ENCODE assay signal across 18 cellular contexts in genomic region chr2:203741566-203741965, GRCh38. TPM values are rescaled to one million over a fixed set of nuclear protein-coding genes. Genes with fewer than 3 reads are reported as not detected.
DNase-seq lines count a peak whose midpoint lies in the region; ATAC-seq and TF ChIP-seq lines count a peak whose summit lies in the region.
"Had no signal": no experiment of that assay in that cellular context is flagged by ENCODE, and none has a peak within 500 bp of the region (broad histone marks: within the 10 kb centered on the region; RNA-seq: fewer than 3 reads in every experiment).

No MANE protein-coding gene starts in this region.

- H3K27me3 Mint-ChIP-seq in activated naive CD4-positive, alpha-beta T cell treated with anti-CD3 and anti-CD28 coated beads for 36 hours (ENCODE audit: low read depth), result no peaks in the 10 kb centered on the region
- no peaks in the 10 kb centered on the region for H3K27me3 Mint-ChIP-seq in T-cell
- H3K27me3 Mint-ChIP-seq: stimulated activated memory B cell treated with anti-CD40 and anti-IgM and Interleukin-4, amounts not matched to agents 10 μg/mL and 1 μg/mL and 100 μg/mL, for 72 hours had no signal

- TF ChIP-seq CTCF in esophagus muscularis mucosa (IDR thresholded peaks at IDR 0.05), result no peak

- no peak for TF ChIP-seq POLR2A in esophagus muscularis mucosa (IDR thresholded peaks at IDR 0.05; ENCODE audit: low read depth)

- H3K9me3 Mint-ChIP-seq in activated naive CD4-positive, alpha-beta T cell treated with anti-CD3 and anti-CD28 coated beads for 36 hours, result peaks cover 8% of the 10 kb centered on the region
- H3K9me3 Mint-ChIP-seq in T-cell, result peaks cover 3 to 6% (median 5%) of the 10 kb centered on the region in 3 donors
- H3K9me3 Mint-ChIP-seq: activated B cell treated with CpG ODN at 0.5 μM for 24 hours had no signal

- intact Hi-C loops in activated naive CD4-positive, alpha-beta T cell treated with anti-CD3 and anti-CD28 coated beads for 36 hours (cut with micrococcal nuclease), result loop anchor here (1.0 to 2.0 kb wide), 7 partner anchors 8 to 149 kb away; no protein-coding TSS in a partner anchor
- intact Hi-C loops in esophagus muscularis mucosa (cut with DNase I), result no loop called here

- POLR2A ChIA-PET in T-cell (lab: Charles Lee), result interaction anchor here (0.5 to 3.6 kb wide), 17 partner anchors 9 to 248 kb away, joined by 3 to 47 read pairs (median 5); partner anchors contain the start of gene CD28 (in 2 of the 2)

- TF ChIP-seq EP300 in esophagus muscularis mucosa (IDR thresholded peaks at IDR 0.05), result no peak

- DNase-seq in activated naive CD4-positive, alpha-beta T cell treated with anti-CD3 and anti-CD28 coated beads for 36 hours, result no peak
- no peak for DNase-seq in activated naive CD4-positive, alpha-beta T cell treated with Interleukin-2 at 50 U/mL for 16 hours
- DNase-seq in T-cell, result peak in 16 of 34 experiments; percentile 10 to 60 (median 31)
- DNase-seq in effector memory CD4-positive, alpha-beta T cell, result no peak
- DNase-seq in esophagus muscularis mucosa (ENCODE audit: extremely low spot score), result no peak
- DNase-seq in DMS153 (lab: John Stamatoyannopoulos, UW), result no peak
- DNase-seq: activated B cell treated with CpG ODN at 0.5 μM for 24 hours, aorta, foreskin melanocyte, GOT3, left lung, NCI-H1105 had no signal

- H3K9me3 ChIP-seq in effector memory CD4-positive, alpha-beta T cell (ENCODE audit: control insufficient read depth, low read length), result no peaks in the 10 kb centered on the region
- H3K9me3 ChIP-seq in thymus (ENCODE audit: control insufficient read depth) (no peaks in the 10 kb centered on the region), esophagus muscularis mucosa (no peaks in the 10 kb centered on the region)
- H3K9me3 ChIP-seq: left lung, vagina had no signal

- no peaks in the 10 kb centered on the region for H3K27me3 ChIP-seq in effector memory CD4-positive, alpha-beta T cell (replicated peaks; ENCODE audit: control insufficient read depth, insufficient read depth, low read length, poor library complexity, severe bottlenecking)
- no peaks in the 10 kb centered on the region for H3K27me3 ChIP-seq in thymus (ENCODE audit: control insufficient read depth, insufficient read depth)
- no peaks in the 10 kb centered on the region for H3K27me3 ChIP-seq in esophagus muscularis mucosa
- H3K27me3 ChIP-seq: left lung, vagina had no signal

- peak overlapping the region; percentile 80 for H3K27ac ChIP-seq in effector memory CD4-positive, alpha-beta T cell (ENCODE audit: insufficient read depth, low read length, poor library complexity, severe bottlenecking)
- H3K27ac ChIP-seq in thymus (ENCODE audit: low read depth) (peak overlapping the region; percentile 87), esophagus muscularis mucosa (replicated peaks in 1 of 4) (no peak overlapping the region)
- H3K27ac ChIP-seq: vagina had no signal

- peak overlapping the region; percentile 97 for H3K27ac Mint-ChIP-seq in activated naive CD4-positive, alpha-beta T cell treated with anti-CD3 and anti-CD28 coated beads for 36 hours
- H3K27ac Mint-ChIP-seq in T-cell, result peak overlapping the region; percentile 90 to 91
- H3K27ac Mint-ChIP-seq: activated B cell treated with CpG ODN at 0.5 μM for 24 hours; stimulated activated memory B cell treated with anti-CD40 and anti-IgM and Interleukin-4, amounts not matched to agents 10 μg/mL and 1 μg/mL and 100 μg/mL, for 72 hours had no signal

- H3K4me1 ChIP-seq in effector memory CD4-positive, alpha-beta T cell (ENCODE audit: control insufficient read depth, insufficient read depth, low read length, poor library complexity, severe bottlenecking), result peaks cover 54% of the 10 kb centered on the region
- H3K4me1 ChIP-seq in thymus (ENCODE audit: control insufficient read depth, insufficient read depth, low read length) (peaks cover 40% of the 10 kb centered on the region), esophagus muscularis mucosa (peaks cover 0 to 7% (median 0%) of the 10 kb centered on the region in 4 donors)
- H3K4me1 ChIP-seq: left lung, vagina had no signal

- peaks cover 88% of the 10 kb centered on the region for H3K4me1 Mint-ChIP-seq in activated naive CD4-positive, alpha-beta T cell treated with anti-CD3 and anti-CD28 coated beads for 36 hours (ENCODE audit: low read depth)
- H3K4me1 Mint-ChIP-seq in T-cell, result peaks cover 86 to 90% (median 86%) of the 10 kb centered on the region in 3 donors
- H3K4me1 Mint-ChIP-seq: activated B cell treated with CpG ODN at 0.5 μM for 24 hours; stimulated activated memory B cell treated with anti-CD40 and anti-IgM and Interleukin-4, amounts not matched to agents 10 μg/mL and 1 μg/mL and 100 μg/mL, for 72 hours had no signal

- peak; percentile 48 to 61 (median 55) for ATAC-seq in T-cell (replicated peaks in 1 of 4)
- no peak for ATAC-seq in HG02678 (IDR thresholded peaks at IDR 0.05; ENCODE audit: unreplicated experiment)
- ATAC-seq: left lung; stimulated activated memory B cell treated with anti-CD40 and anti-IgM and Interleukin-4, amounts not matched to agents 10 μg/mL and 1 μg/mL and 100 μg/mL, for 72 hours had no signal

- peak overlapping the region; percentile 54 for H3K4me3 Mint-ChIP-seq in activated naive CD4-positive, alpha-beta T cell treated with anti-CD3 and anti-CD28 coated beads for 36 hours
- H3K4me3 Mint-ChIP-seq in T-cell, result peak overlapping the region; percentile 59 to 69 (median 63)
- H3K4me3 Mint-ChIP-seq: activated B cell treated with CpG ODN at 0.5 μM for 24 hours; stimulated activated memory B cell treated with anti-CD40 and anti-IgM and Interleukin-4, amounts not matched to agents 10 μg/mL and 1 μg/mL and 100 μg/mL, for 72 hours had no signal

- CTCF ChIA-PET in activated naive CD4-positive, alpha-beta T cell treated with anti-CD3 and anti-CD28 coated beads for 36 hours (lab: Charles Lee), result interaction anchor here (1.2 to 2.8 kb wide), 8 partner anchors 10 to 207 kb away, joined by 3 to 27 read pairs (median 8); no protein-coding TSS in a partner anchor
- CTCF ChIA-PET in T-cell (lab: Charles Lee), result interaction anchor here (0.6 to 4.7 kb wide), 14 partner anchors 11 to 1025 kb away, joined by 3 to 46 read pairs (median 4); partner anchors contain the start of gene CD28 (in 1 of the 2)

- peaks cover 42% of the 10 kb centered on the region for H3K36me3 Mint-ChIP-seq in activated naive CD4-positive, alpha-beta T cell treated with anti-CD3 and anti-CD28 coated beads for 36 hours (ENCODE audit: low read depth)
- peaks cover 36% of the 10 kb centered on the region for H3K36me3 Mint-ChIP-seq in T-cell
- H3K36me3 Mint-ChIP-seq: stimulated activated memory B cell treated with anti-CD40 and anti-IgM and Interleukin-4, amounts not matched to agents 10 μg/mL and 1 μg/mL and 100 μg/mL, for 72 hours had no signal

- WGBS in thymus, result 10% methylated on average over 1 of the region's 1 CpG
- 100% methylated on average over 1 of the region's 1 CpG for WGBS in esophagus muscularis mucosa

- peaks cover 10% of the 10 kb centered on the region for H3K36me3 ChIP-seq in effector memory CD4-positive, alpha-beta T cell (ENCODE audit: control insufficient read depth, insufficient read depth, low read length)
- peaks cover 2% of the 10 kb centered on the region for H3K36me3 ChIP-seq in thymus (ENCODE audit: control insufficient read depth, insufficient read depth)
- H3K36me3 ChIP-seq in esophagus muscularis mucosa, result no peaks in the 10 kb centered on the region
- H3K36me3 ChIP-seq: left lung, vagina had no signal

- peak overlapping the region; percentile 17 for H3K4me3 ChIP-seq in effector memory CD4-positive, alpha-beta T cell (ENCODE audit: insufficient read depth, low read depth, low read length, poor library complexity, severe bottlenecking)
- H3K4me3 ChIP-seq in thymus (ENCODE audit: low read length) (peak overlapping the region; percentile 26), esophagus muscularis mucosa (no peak overlapping the region)
- H3K4me3 ChIP-seq: left lung, smooth muscle cell, vagina had no signal

RNA-seq across cellular contexts. Expression of gene CD28, which starts 35.1 kb away (rescaled TPM):
- 100 to 1,000 TPM; 165 to 167 TPM for total RNA-seq in activated naive CD4-positive, alpha-beta T cell treated with anti-CD3 and anti-CD28 coated beads for 36 hours
- total RNA-seq in T-cell (100 to 1,000 TPM; 112 to 154 (median 151) TPM), esophagus muscularis mucosa (1 to 10 TPM in 1 of 4 donors, under 1 TPM in 3; under 0.01 to 2.2 (median 0.28) TPM)
- 27.2 TPM for polyA plus RNA-seq in thymus
- total RNA-seq: activated B cell treated with CpG ODN at 0.5 μM for 24 hours, RPMI7951, smooth muscle cell had no signal
- polyA plus RNA-seq: smooth muscle cell had no signal

Comparison
In these comparisons a context has a peak if more than half of its experiments do, and no peak if none do; other contexts are left out.
1. H3K27ac ChIP-seq: peak in effector memory CD4-positive, alpha-beta T cell (single experiment) and thymus (single experiment); none in esophagus muscularis mucosa (0 of 4).
2. H3K4me3 ChIP-seq: peak in effector memory CD4-positive, alpha-beta T cell (single experiment) and thymus (single experiment); none in esophagus muscularis mucosa (0 of 4).
3. RNA of gene CD28, which starts 35.1 kb away (total RNA-seq): 165 to 167 TPM in activated naive CD4-positive, alpha-beta T cell treated with anti-CD3 and anti-CD28 coated beads for 36 hours and 112 to 154 TPM in T-cell; under 0.01 to 2.2 TPM in esophagus muscularis mucosa; every median in the first group is over 10 times any median in the second.